ENCODE assay signal across 1 cellular context in genomic region chr14:35045798-35046047, GRCh38.
TF ChIP-seq lines count a peak whose summit lies in the region.

No MANE protein-coding gene starts in this region.

TF ChIP-seq in GM23338, 12 proteins besides CTCF, POLR2A, EP300 and RAD21 (continued from another document):
- TF ChIP-seq ZNF462 (CRISPR knock-in tag; IDR thresholded peaks at IDR 0.05) (no peak), STAT1 (IDR thresholded peaks at IDR 0.05; ENCODE audit: unreplicated experiment) (no peak), JUNB (IDR thresholded peaks at IDR 0.05; ENCODE audit: unreplicated experiment) (no peak), ZNF331 (CRISPR knock-in tag; IDR thresholded peaks at IDR 0.05; ENCODE audit: low read depth) (no peak)
TF ChIP-seq in GM23338: peak in this region for 0.
